Comparison of ENCODE assay signal across 20 cellular contexts in the genomic region with DNA sequence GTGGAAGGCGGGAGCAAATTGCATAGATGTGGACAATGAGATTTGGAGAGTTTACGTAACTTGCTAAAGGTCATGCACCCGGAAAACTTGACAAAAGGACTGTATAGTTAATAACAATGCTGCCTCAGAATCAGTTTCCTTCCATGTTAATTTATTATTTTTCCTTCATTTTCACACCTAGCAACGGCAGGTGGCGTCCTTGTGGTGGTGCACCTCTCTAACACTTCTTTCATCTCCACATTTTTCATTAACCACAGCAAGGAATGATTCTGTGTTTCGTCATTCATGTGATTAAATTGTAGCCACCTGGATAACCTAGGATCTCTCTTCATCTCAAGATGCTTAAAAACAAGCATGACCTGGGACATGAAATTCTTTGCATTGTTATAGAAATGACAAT.
A peak's percentile ranks its signal among the peaks of the same experiment; 100 is the strongest.
DNase-seq lines count a peak whose midpoint lies in the region; ATAC-seq and TF ChIP-seq lines count a peak whose summit lies in the region.
"Had no signal": no experiment of that assay in that cellular context is flagged by ENCODE, and none has a peak within 500 bp of the region (broad histone marks: within the 10 kb centered on the region; RNA-seq: fewer than 3 reads in every experiment).

No MANE protein-coding gene starts in this region.

- peaks cover 13% of the 10 kb centered on the region for H3K4me1 Mint-ChIP-seq in WTC11
- H3K4me1 Mint-ChIP-seq: activated CD4-positive, alpha-beta T cell treated with anti-CD3 and anti-CD28 coated beads, Interleukin-2, amount 10 ng/mL, durations not matched to agents 7 days and 5 days; naive B cell had no signal

- CTCF ChIA-PET in WTC11 (lab: Charles Lee) = no interaction called here

- H3K4me1 ChIP-seq in BE2C = no peaks in the 10 kb centered on the region
- H3K4me1 ChIP-seq: adrenal gland, tibial artery had no signal

- no peaks in the 10 kb centered on the region for H3K36me3 ChIP-seq in BE2C
- H3K36me3 ChIP-seq: adrenal gland, tibial artery had no signal

- no peaks in the 10 kb centered on the region for H3K27me3 ChIP-seq in BE2C
- H3K27me3 ChIP-seq: adrenal gland, tibial artery had no signal

- H3K27me3 Mint-ChIP-seq in WTC11 (ENCODE audit: low read depth) = no peaks in the 10 kb centered on the region; the same call in 1 of the 2 replicates
- H3K27me3 Mint-ChIP-seq: activated CD4-positive, alpha-beta T cell treated with anti-CD3 and anti-CD28 coated beads, Interleukin-2, amount 10 ng/mL, durations not matched to agents 7 days and 5 days had no signal

- POLR2A ChIA-PET in WTC11 (lab: Charles Lee) = no interaction called here

- peaks cover 16% of the 10 kb centered on the region for H3K36me3 Mint-ChIP-seq in WTC11
- H3K36me3 Mint-ChIP-seq: naive B cell had no signal

- ATAC-seq in WTC11 (no peak), GM18505 (IDR thresholded peaks at IDR 0.05; ENCODE audit: unreplicated experiment) (no peak), HG03378 (IDR thresholded peaks at IDR 0.05; ENCODE audit: unreplicated experiment) (no peak), GM18498 (IDR thresholded peaks at IDR 0.05; ENCODE audit: unreplicated experiment) (no peak)
- ATAC-seq: activated T-cell treated with anti-CD3 and anti-CD28 coated beads, Interleukin-2, amount 50 U/mL, for 72 hours had no signal

- H3K4me3 Mint-ChIP-seq in WTC11 = no peak overlapping the region
- H3K4me3 Mint-ChIP-seq: activated CD4-positive, alpha-beta T cell treated with anti-CD3 and anti-CD28 coated beads, Interleukin-2, amount 10 ng/mL, durations not matched to agents 7 days and 5 days; activated T-cell treated with anti-CD3 and anti-CD28 coated beads, Interleukin-2, amount 50 U/mL, for 72 hours; naive B cell; T-helper 1 cell treated with Interleukin-12 subunit alpha and Interleukin-12 subunit beta and Interleukin-4 antibody, amounts not matched to agents 30 μg/mL and 1 μg/mL, for 36 hours had no signal

- H3K9me3 ChIP-seq in BE2C = no peaks in the 10 kb centered on the region
- H3K9me3 ChIP-seq: adrenal gland, tibial artery had no signal

- TF ChIP-seq POLR2A in GM18505 (IDR thresholded peaks at IDR 0.05; ENCODE audit: borderline replicate concordance, extremely low read depth, insufficient read depth, insufficient read length) = no peak

- H3K27ac Mint-ChIP-seq in WTC11 = no peak overlapping the region
- H3K27ac Mint-ChIP-seq: activated CD4-positive, alpha-beta T cell treated with anti-CD3 and anti-CD28 coated beads, Interleukin-2, amount 10 ng/mL, durations not matched to agents 7 days and 5 days; activated T-cell treated with anti-CD3 and anti-CD28 coated beads, Interleukin-2, amount 50 U/mL, for 72 hours; naive B cell; T-helper 1 cell treated with Interleukin-12 subunit alpha and Interleukin-12 subunit beta and Interleukin-4 antibody, amounts not matched to agents 30 μg/mL and 1 μg/mL, for 36 hours had no signal

- DNase-seq in BE2C (no peak), H4 (ENCODE audit: low spot score) (peak; percentile 11), NCI-H748 (lab: John Stamatoyannopoulos, UW; ENCODE audit: unreplicated experiment) (peak; percentile 51), WTC11 (ENCODE audit: low spot score) (peak; percentile 14), NCI-H1092 (lab: John Stamatoyannopoulos, UW) (no peak)
- DNase-seq: activated CD4-positive, alpha-beta T cell treated with anti-CD3 and anti-CD28 coated beads, Interleukin-2, amount 10 ng/mL, durations not matched to agents 7 days and 5 days; activated T-cell treated with anti-CD3 and anti-CD28 coated beads, Interleukin-2, amount 50 U/mL, for 72 hours; adrenal gland; cortex of kidney; hypothalamus; IMR-90; naive B cell; NCI-H1436; stimulated activated CD4-positive, alpha-beta T cell treated with anti-CD3 and anti-CD28 coated beads, Interleukin-1b, Interleukin-23, amount 100 ng/mL, for 48 hours; stimulated activated CD8-positive, alpha-beta memory T cell treated with anti-CD3 and anti-CD28 coated beads, Interleukin-4, amount 100 ng/mL, for 48 hours; tibial artery had no signal

- peaks cover 24% of the 10 kb centered on the region for H3K9me3 Mint-ChIP-seq in WTC11
- H3K9me3 Mint-ChIP-seq: T-helper 1 cell treated with Interleukin-12 subunit alpha and Interleukin-12 subunit beta and Interleukin-4 antibody, amounts not matched to agents 30 μg/mL and 1 μg/mL, for 36 hours had no signal

- no peak overlapping the region for H3K4me3 ChIP-seq in BE2C (ENCODE audit: low read depth, low read length)
- H3K4me3 ChIP-seq: adrenal gland, tibial artery had no signal

- TF ChIP-seq CTCF in BE2C (IDR thresholded peaks at IDR 0.05; ENCODE audit: low read depth, low read length) (peak; percentile 39), WTC11 (IDR thresholded peaks at IDR 0.05) (no peak)

TF ChIP-seq in WTC11, 78 proteins besides CTCF, POLR2A, EP300 and RAD21:
- TF ChIP-seq ATF1 (CRISPR knock-in tag; IDR thresholded peaks at IDR 0.05) (no peak), NFE2L1 (CRISPR knock-in tag; IDR thresholded peaks at IDR 0.05) (no peak), CREM (CRISPR knock-in tag; IDR thresholded peaks at IDR 0.05) (no peak), TEAD1 (CRISPR knock-in tag; IDR thresholded peaks at IDR 0.05) (no peak), CREB1 (CRISPR knock-in tag; IDR thresholded peaks at IDR 0.05) (no peak), OVOL2 (CRISPR knock-in tag; IDR thresholded peaks at IDR 0.05; ENCODE audit: borderline replicate concordance) (no peak), NR2C2 (CRISPR knock-in tag; IDR thresholded peaks at IDR 0.05) (no peak), ZNF396 (CRISPR knock-in tag; IDR thresholded peaks at IDR 0.05; ENCODE audit: borderline replicate concordance) (no peak), SP1 (CRISPR knock-in tag; conservative IDR thresholded peaks at IDR 0.05) (no peak), JAZF1 (CRISPR knock-in tag; IDR thresholded peaks at IDR 0.05) (no peak), FOXP1 (CRISPR knock-in tag; IDR thresholded peaks at IDR 0.05; ENCODE audit: borderline replicate concordance) (no peak), ETV6 (CRISPR knock-in tag; IDR thresholded peaks at IDR 0.05) (no peak)
- TF ChIP-seq, protein P1, sequence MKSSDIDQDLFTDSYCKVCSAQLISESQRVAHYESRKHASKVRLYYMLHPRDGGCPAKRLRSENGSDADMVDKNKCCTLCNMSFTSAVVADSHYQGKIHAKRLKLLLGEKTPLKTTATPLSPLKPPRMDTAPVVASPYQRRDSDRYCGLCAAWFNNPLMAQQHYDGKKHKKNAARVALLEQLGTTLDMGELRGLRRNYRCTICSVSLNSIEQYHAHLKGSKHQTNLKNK (CRISPR knock-in tag; IDR thresholded peaks at IDR 0.05) = no peak
- TF ChIP-seq, protein P2, sequence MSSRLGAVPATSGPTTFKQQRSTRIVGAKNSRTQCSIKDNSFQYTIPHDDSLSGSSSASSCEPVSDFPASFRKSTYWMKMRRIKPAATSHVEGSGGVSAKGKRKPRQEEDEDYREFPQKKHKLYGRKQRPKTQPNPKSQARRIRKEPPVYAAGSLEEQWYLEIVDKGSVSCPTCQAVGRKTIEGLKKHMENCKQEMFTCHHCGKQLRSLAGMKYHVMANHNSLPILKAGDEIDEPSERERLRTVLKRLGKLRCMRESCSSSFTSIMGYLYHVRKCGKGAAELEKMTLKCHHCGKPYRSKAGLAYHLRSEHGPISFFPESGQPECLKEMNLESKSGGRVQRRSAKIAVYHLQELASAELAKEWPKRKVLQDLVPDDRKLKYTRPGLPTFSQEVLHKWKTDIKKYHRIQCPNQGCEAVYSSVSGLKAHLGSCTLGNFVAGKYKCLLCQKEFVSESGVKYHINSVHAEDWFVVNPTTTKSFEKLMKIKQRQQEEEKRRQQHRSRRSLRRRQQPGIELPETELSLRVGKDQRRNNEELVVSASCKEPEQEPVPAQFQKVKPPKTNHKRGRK (CRISPR knock-in tag; IDR thresholded peaks at IDR 0.05; ENCODE audit: borderline replicate concordance) = no peak
- TF ChIP-seq, protein P3, sequence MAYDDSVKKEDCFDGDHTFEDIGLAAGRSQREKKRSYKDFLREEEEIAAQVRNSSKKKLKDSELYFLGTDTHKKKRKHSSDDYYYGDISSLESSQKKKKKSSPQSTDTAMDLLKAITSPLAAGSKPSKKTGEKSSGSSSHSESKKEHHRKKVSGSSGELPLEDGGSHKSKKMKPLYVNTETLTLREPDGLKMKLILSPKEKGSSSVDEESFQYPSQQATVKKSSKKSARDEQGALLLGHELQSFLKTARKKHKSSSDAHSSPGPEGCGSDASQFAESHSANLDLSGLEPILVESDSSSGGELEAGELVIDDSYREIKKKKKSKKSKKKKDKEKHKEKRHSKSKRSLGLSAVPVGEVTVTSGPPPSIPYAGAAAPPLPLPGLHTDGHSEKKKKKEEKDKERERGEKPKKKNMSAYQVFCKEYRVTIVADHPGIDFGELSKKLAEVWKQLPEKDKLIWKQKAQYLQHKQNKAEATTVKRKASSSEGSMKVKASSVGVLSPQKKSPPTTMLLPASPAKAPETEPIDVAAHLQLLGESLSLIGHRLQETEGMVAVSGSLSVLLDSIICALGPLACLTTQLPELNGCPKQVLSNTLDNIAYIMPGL (CRISPR knock-in tag; IDR thresholded peaks at IDR 0.05) = no peak
- TF ChIP-seq, protein P4, sequence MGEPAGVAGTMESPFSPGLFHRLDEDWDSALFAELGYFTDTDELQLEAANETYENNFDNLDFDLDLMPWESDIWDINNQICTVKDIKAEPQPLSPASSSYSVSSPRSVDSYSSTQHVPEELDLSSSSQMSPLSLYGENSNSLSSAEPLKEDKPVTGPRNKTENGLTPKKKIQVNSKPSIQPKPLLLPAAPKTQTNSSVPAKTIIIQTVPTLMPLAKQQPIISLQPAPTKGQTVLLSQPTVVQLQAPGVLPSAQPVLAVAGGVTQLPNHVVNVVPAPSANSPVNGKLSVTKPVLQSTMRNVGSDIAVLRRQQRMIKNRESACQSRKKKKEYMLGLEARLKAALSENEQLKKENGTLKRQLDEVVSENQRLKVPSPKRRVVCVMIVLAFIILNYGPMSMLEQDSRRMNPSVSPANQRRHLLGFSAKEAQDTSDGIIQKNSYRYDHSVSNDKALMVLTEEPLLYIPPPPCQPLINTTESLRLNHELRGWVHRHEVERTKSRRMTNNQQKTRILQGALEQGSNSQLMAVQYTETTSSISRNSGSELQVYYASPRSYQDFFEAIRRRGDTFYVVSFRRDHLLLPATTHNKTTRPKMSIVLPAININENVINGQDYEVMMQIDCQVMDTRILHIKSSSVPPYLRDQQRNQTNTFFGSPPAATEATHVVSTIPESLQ (CRISPR knock-in tag; IDR thresholded peaks at IDR 0.05) = no peak

Comparison
In these comparisons a context has a peak if more than half of its experiments do, and no peak if none do; other contexts are left out.
1. DNase-seq: peak in H4 (single experiment), NCI-H748 (single experiment) and WTC11 (single experiment); none in BE2C (single experiment) and NCI-H1092 (single experiment).